In the genomic region with DNA sequence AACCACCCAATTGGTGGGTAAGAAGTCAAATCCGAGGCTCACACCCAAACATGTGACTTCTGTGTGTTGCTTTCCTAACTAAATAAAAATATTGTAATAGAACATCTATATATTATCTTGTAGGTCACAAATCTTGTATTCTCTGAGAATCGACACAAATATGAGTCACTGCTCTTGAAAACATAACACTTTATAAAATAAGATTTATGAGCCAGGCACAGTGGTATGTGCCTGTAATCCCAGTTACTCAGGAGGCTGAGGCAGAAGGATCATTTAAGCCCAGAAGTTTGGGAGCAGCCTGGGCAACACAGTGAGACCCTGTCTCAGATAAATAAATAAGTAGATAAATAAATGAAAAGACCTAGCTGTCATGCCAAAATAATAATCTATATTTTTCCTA, we compare ENCODE assay signal across 34 cellular contexts.
"Had no signal": no experiment of that assay in that cellular context is flagged by ENCODE, and none has a peak within 500 bp of the region (broad histone marks: within the 10 kb centered on the region; RNA-seq: fewer than 3 reads in every experiment).

No MANE protein-coding gene starts in this region.

- DNase-seq: activated CD4-positive, alpha-beta memory T cell treated with anti-CD3 and anti-CD28 coated beads for 36 hours; activated CD4-positive, alpha-beta T cell treated with anti-CD3 and anti-CD28 coated beads, Interleukin-2, amount 10 ng/mL, durations not matched to agents 24 days and 14 days; activated CD4-positive, CD25-positive, alpha-beta regulatory T cell treated with anti-CD3 and anti-CD28 coated beads, Interleukin-2, amount 50 U/mL, for 72 hours; activated CD8-positive, alpha-beta memory T cell treated with anti-CD3 and anti-CD28 coated beads, Interleukin-2, amount 50 U/mL, for 4 hours; activated gamma-delta T cell; activated naive CD4-positive, alpha-beta T cell treated with anti-CD3 and anti-CD28 coated beads, Interleukin-2, amount 10 ng/mL, durations not matched to agents 7 days and 5 days; activated naive CD8-positive, alpha-beta T cell treated with anti-CD3 and anti-CD28 coated beads, Interleukin-2, amount 10 ng/mL, durations not matched to agents 7 days and 5 days; activated T-cell treated with anti-CD3 and anti-CD28 coated beads, Interleukin-2, amount 50 U/mL, for 1 hour; cerebellar nuclear complex; dorsolateral prefrontal cortex; effector memory CD4-positive, alpha-beta T cell; erythroblast; hippocampal formation; kidney; left colon; midbrain; naive thymus-derived CD4-positive, alpha-beta T cell; nucleus accumbens; pancreas; retina; sigmoid colon; stimulated activated CD4-positive, alpha-beta T cell treated with anti-CD3 and anti-CD28 coated beads, Interleukin-1b, Interleukin-23, amount 100 ng/mL, for 48 hours; stimulated activated CD4-positive, alpha-beta T cell treated with anti-CD3 and anti-CD28 coated beads, Interleukin-4, amount 100 ng/mL, for 4 hours; stimulated activated CD8-positive, alpha-beta memory T cell treated with anti-CD3 and anti-CD28 coated beads, Interleukin-4, amount 100 ng/mL, for 48 hours; stimulated activated naive CD8-positive, alpha-beta T cell treated with anti-CD3 and anti-CD28 coated beads, Interleukin-15, amount 100 ng/mL, for 72 hours; SW 1271; T-helper 17 cell; T1000; tibial artery; upper lobe of right lung had no signal

- H3K4me3 ChIP-seq: coronary artery, dorsolateral prefrontal cortex, gastroesophageal sphincter, pancreas, prostate gland, sigmoid colon, smooth muscle cell, tibial artery, upper lobe of right lung had no signal

- H3K9me3 ChIP-seq: gastroesophageal sphincter, pancreas, prostate gland, sigmoid colon, tibial artery, upper lobe of right lung had no signal

- H3K4me1 ChIP-seq: gastroesophageal sphincter, pancreas, prostate gland, sigmoid colon, tibial artery, upper lobe of right lung had no signal

- H3K4me2 ChIP-seq: smooth muscle cell had no signal

- H3K36me3 ChIP-seq: gastroesophageal sphincter, pancreas, prostate gland, sigmoid colon, tibial artery, upper lobe of right lung had no signal

- H3K27me3 ChIP-seq: dorsolateral prefrontal cortex, gastroesophageal sphincter, pancreas, sigmoid colon, tibial artery, upper lobe of right lung had no signal

- H3K27ac ChIP-seq: coronary artery, dorsolateral prefrontal cortex, gastroesophageal sphincter, pancreas, prostate gland, sigmoid colon, tibial artery, upper lobe of right lung had no signal
